ENCODE assay signal across 27 cellular contexts in genomic region chrX:40117715-40118285, GRCh38.
"Had no signal": no experiment of that assay in that cellular context is flagged by ENCODE, and none has a peak within 500 bp of the region (broad histone marks: within the 10 kb centered on the region; RNA-seq: fewer than 3 reads in every experiment).

No MANE protein-coding gene starts in this region.

- H3K9me3 ChIP-seq: gastroesophageal sphincter, heart left ventricle, left lung, mucosa of descending colon, prostate gland, right atrium auricular region, suprapubic skin, transverse colon, upper lobe of right lung, uterus had no signal

- H3K4me3 ChIP-seq: dorsolateral prefrontal cortex, gastroesophageal sphincter, heart left ventricle, hepatocyte, left lung, mucosa of descending colon, neural progenitor cell, prostate gland, right atrium auricular region, smooth muscle cell, suprapubic skin, transverse colon, upper lobe of right lung, uterus had no signal

- DNase-seq: dorsolateral prefrontal cortex; effector CD4-positive, alpha-beta T cell; foreskin fibroblast; heart left ventricle; kidney; left lung; mesenchymal stem cell; mucosa of descending colon; naive B cell; stimulated activated CD4-positive, alpha-beta T cell treated with anti-CD3 and anti-CD28 coated beads, Interleukin-12 subunit alpha, Interleukin-12 subunit beta, amount 100 ng/mL, for 4 hours; stimulated activated CD4-positive, alpha-beta T cell treated with anti-CD3 and anti-CD28 coated beads, Interleukin-1b, Interleukin-23, amount 100 ng/mL, for 48 hours; stimulated activated CD4-positive, alpha-beta T cell treated with anti-CD3 and anti-CD28 coated beads, Interleukin-4, amount 100 ng/mL, for 1 hour; stimulated activated CD8-positive, alpha-beta memory T cell treated with anti-CD3 and anti-CD28 coated beads, Interleukin-4, amount 100 ng/mL, for 48 hours; stimulated activated naive CD4-positive, alpha-beta T cell; stimulated activated naive CD8-positive, alpha-beta T cell treated with anti-CD3 and anti-CD28 coated beads, Interleukin-15, amount 100 ng/mL, for 72 hours; transverse colon; upper lobe of right lung; uterus had no signal

- H3K27ac ChIP-seq: dorsolateral prefrontal cortex, gastroesophageal sphincter, heart left ventricle, hepatocyte, left lung, neural progenitor cell, prostate gland, right atrium auricular region, suprapubic skin, transverse colon, upper lobe of right lung, uterus had no signal

- H3K4me1 ChIP-seq: gastroesophageal sphincter, heart left ventricle, left lung, neural progenitor cell, prostate gland, right atrium auricular region, transverse colon, upper lobe of right lung, uterus had no signal

- ATAC-seq: esophagus mucosa; gastroesophageal sphincter; left lung; mucosa of descending colon; sciatic nerve; stimulated activated naive CD8-positive, alpha-beta T cell treated with anti-CD3 and anti-CD28 coated beads, Interleukin-15, amount 100 ng/mL, for 72 hours; upper lobe of right lung had no signal

- H3K36me3 ChIP-seq: gastroesophageal sphincter, heart left ventricle, left lung, neural progenitor cell, prostate gland, right atrium auricular region, suprapubic skin, transverse colon, upper lobe of right lung, uterus had no signal
